Comparison of ENCODE assay signal across 8 cellular contexts in genomic region chr2:95402370-95403203, GRCh38.
DNase-seq lines count a peak whose midpoint lies in the region; ATAC-seq and TF ChIP-seq lines count a peak whose summit lies in the region.

FAHD2A (plus strand) TSS chr2:95402708; CDS start chr2:95405559, 2,851 bp downstream.

- ATAC-seq in GM19043 (IDR thresholded peaks at IDR 0.05; ENCODE audit: low read depth, unreplicated experiment) (peak; percentile 98), HG03354 (IDR thresholded peaks at IDR 0.05; ENCODE audit: poor library complexity, severe bottlenecking, unreplicated experiment) (peak; percentile 96)

- TF ChIP-seq CTCF in AG10803 (conservative IDR thresholded peaks at IDR 0.05; ENCODE audit: low read length), result no peak

- DNase-seq in AG10803 (ENCODE audit: low read depth) (peak; percentile 82), NCI-H446 (lab: John Stamatoyannopoulos, UW) (peak; percentile 81 to 89), inferior parietal cortex (ENCODE audit: extremely low spot score) (peak; percentile 95)
- DNase-seq in activated CD4-positive, CD25-positive, alpha-beta regulatory T cell treated with anti-CD3 and anti-CD28 coated beads, Interleukin-2, amount 50 U/mL, for 16 hours (ENCODE audit: low read depth, low spot score), result peak; percentile 90
- peak; percentile 87 for DNase-seq in central memory CD4-positive, alpha-beta T cell
- peak; percentile 89 to 97 for DNase-seq in stimulated activated CD4-positive, alpha-beta T cell treated with anti-CD3 and anti-CD28 coated beads, Interleukin-12 subunit alpha, Interleukin-12 subunit beta, amount 100 ng/mL, for 24 hours (ENCODE audit: low read depth in 2 of 2)

- peak within 1 kb of the TSS; percentile 94 for H3K4me3 ChIP-seq in AG10803 (ENCODE audit: low read length)

Comparison
In these comparisons a context has a peak if more than half of its experiments do, and no peak if none do; other contexts are left out.
1. Peak in every context shown above with its lines: DNase-seq, ATAC-seq and H3K4me3 ChIP-seq.